Comparison of ENCODE assay signal across 14 cellular contexts in genomic region chr4:86718152-86718551, GRCh38.
DNase-seq lines count a peak whose midpoint lies in the region; ATAC-seq, FAIRE-seq and TF ChIP-seq lines count a peak whose summit lies in the region.
"Had no signal": no experiment of that assay in that cellular context is flagged by ENCODE, and none has a peak within 500 bp of the region (broad histone marks: within the 10 kb centered on the region; RNA-seq: fewer than 3 reads in every experiment).

No MANE protein-coding gene starts in this region.

- H3K9me3 ChIP-seq in kidney (ENCODE audit: control insufficient read depth in 1 of 2, low read length in 2 of 2) (no peaks in the 10 kb centered on the region), pancreas (no peaks in the 10 kb centered on the region)

- BruUV-seq in Calu3 (replicated peaks; lab: Mats Ljungman, UMichigan), result no TSS peak

- ATAC-seq in pancreas, result peak in 3 of 4 donors; percentile 45 to 71 (median 58)

- TF ChIP-seq CTCF in Calu3 (IDR thresholded peaks at IDR 0.05; ENCODE audit: unreplicated experiment) (no peak), kidney (IDR thresholded peaks at IDR 0.05; ENCODE audit: borderline replicate concordance, extremely low read depth, insufficient read depth) (no peak), pancreas (IDR thresholded peaks at IDR 0.05) (no peak), CD14-positive monocyte (IDR thresholded peaks at IDR 0.05) (no peak)

- peak overlapping the region; percentile 54 for H3K4me3 Mint-ChIP-seq in Calu3 (ENCODE audit: low read depth, unreplicated experiment)
- H3K4me3 Mint-ChIP-seq in CD14-positive monocyte, result no peak overlapping the region
- H3K4me3 Mint-ChIP-seq: B cell; CD4-positive, alpha-beta memory T cell; H9 had no signal

- H3K36me3 ChIP-seq in kidney (ENCODE audit: control insufficient read depth in 1 of 2, insufficient read depth in 2 of 2, low read length in 2 of 2) (peaks cover 0 to 4% of the 10 kb centered on the region in 2 donors), pancreas (peaks cover 0 to 5% (median 0%) of the 10 kb centered on the region in 3 donors)

- H3K4me1 ChIP-seq in kidney (ENCODE audit: control insufficient read depth in 1 of 2, insufficient read depth in 1 of 2, low read depth in 1 of 2, low read length in 2 of 2) (peaks cover 3 to 12% of the 10 kb centered on the region in 2 donors), pancreas (peaks cover 0 to 9% (median 0%) of the 10 kb centered on the region in 3 donors)

- DNase-seq in Calu3 (peak; percentile 0), NCI-H1417 (lab: John Stamatoyannopoulos, UW) (peak in 2 of 3 experiments; percentile 37 to 91), kidney (no peak), pancreas (no peak), CD14-positive monocyte (ENCODE audit: low spot score) (no peak), activated gamma-delta T cell (lab: John Stamatoyannopoulos, UW) (no peak), NCI-H2081 treated with DMSO at 0.1 percent for 48 hours (lab: John Stamatoyannopoulos, UW) (no peak)
- DNase-seq: C1 segment of cervical spinal cord; CD4-positive, alpha-beta memory T cell; DND-41; GDM1; GOT3; H9 had no signal

- H3K9ac ChIP-seq in kidney (ENCODE audit: low read length in 2 of 2), result no peak overlapping the region

- H3K9me3 Mint-ChIP-seq in Calu3 (ENCODE audit: low read depth, unreplicated experiment) (no peaks in the 10 kb centered on the region), CD14-positive monocyte (peaks cover 0 to 7% (median 0%) of the 10 kb centered on the region in 7 donors)

- H3K4me1 Mint-ChIP-seq in Calu3 (ENCODE audit: low read depth, unreplicated experiment), result peaks cover 37% of the 10 kb centered on the region
- H3K4me1 Mint-ChIP-seq in CD14-positive monocyte, result no peaks in the 10 kb centered on the region
- H3K4me1 Mint-ChIP-seq: B cell; CD4-positive, alpha-beta memory T cell; H9 had no signal

- peak overlapping the region; percentile 56 to 64 for H3K27ac ChIP-seq in kidney (ENCODE audit: low read depth in 2 of 2, low read length in 2 of 2)
- H3K27ac ChIP-seq in pancreas, result peak overlapping the region in 2 of 4 donors; percentile 49 to 59

- CTCF ChIA-PET in Calu3 (lab: Charles Lee), result interaction anchor here (0.7 kb wide), 1 partner anchor 165 kb away, joined by 3 read pairs; no protein-coding TSS in a partner anchor

- H3K27me3 Mint-ChIP-seq in Calu3 (ENCODE audit: unreplicated experiment) (no peaks in the 10 kb centered on the region), CD14-positive monocyte (ENCODE audit: low read depth in 3 of 3) (peaks cover 0 to 3% (median 2%) of the 10 kb centered on the region in 3 donors)
- H3K27me3 Mint-ChIP-seq: B cell had no signal

- intact Hi-C loops in Calu3 (cut with micrococcal nuclease; ENCODE audit: unreplicated experiment) (loop anchor here (10.0 kb wide), 1 partner anchor 223 kb away; no protein-coding TSS in a partner anchor), kidney (cut with DNase I) (no loop called here), pancreas (cut with DNase I) (no loop called here), CD14-positive monocyte (cut with micrococcal nuclease) (no loop called here)

- H3K27ac Mint-ChIP-seq in Calu3 (ENCODE audit: unreplicated experiment) (peak overlapping the region; percentile 95), CD14-positive monocyte (no peak overlapping the region)
- H3K27ac Mint-ChIP-seq: B cell; CD4-positive, alpha-beta memory T cell had no signal

- FAIRE-seq in kidney (lab: Jason Lieb, UNC) (peak; percentile 8), pancreas (lab: Jason Lieb, UNC) (no peak)

- H3K4me3 ChIP-seq in kidney (ENCODE audit: low read length in 2 of 2) (no peak overlapping the region), pancreas (no peak overlapping the region)

- no peaks in the 10 kb centered on the region for H3K27me3 ChIP-seq in pancreas

- H3K36me3 Mint-ChIP-seq in Calu3 (ENCODE audit: insufficient read depth, unreplicated experiment) (peaks cover 14% of the 10 kb centered on the region), CD14-positive monocyte (no peaks in the 10 kb centered on the region)

- 77 to 78% methylated on average over 3 of the region's 3 CpGs for WGBS in pancreas, 2 donors

Comparison
In these comparisons a context has a peak if more than half of its experiments do, and no peak if none do; other contexts are left out.
1. DNase-seq: peak in Calu3 (single experiment) and NCI-H1417 (2 of 3); none in kidney (single experiment), pancreas (0 of 6), CD14-positive monocyte (single experiment), activated gamma-delta T cell (single experiment) and NCI-H2081 treated with DMSO at 0.1 percent for 48 hours (single experiment).